9 cellular contexts compared by ENCODE assay signal in genomic region chr1:57770772-57771171, GRCh38.
A peak's percentile ranks its signal among the peaks of the same experiment; 100 is the strongest.
DNase-seq lines count a peak whose midpoint lies in the region; ATAC-seq and TF ChIP-seq lines count a peak whose summit lies in the region.
"Had no signal": no experiment of that assay in that cellular context is flagged by ENCODE, and none has a peak within 500 bp of the region (broad histone marks: within the 10 kb centered on the region; RNA-seq: fewer than 3 reads in every experiment).

No MANE protein-coding gene starts in this region.

- TF ChIP-seq CTCF in left ventricle myocardium inferior (IDR thresholded peaks at IDR 0.05; ENCODE audit: borderline replicate concordance) (peak; percentile 36), LNCaP clone FGC (IDR thresholded peaks at IDR 0.05; ENCODE audit: control insufficient read depth, extremely low read depth, insufficient read depth) (peak; percentile 26; the same call in 1 of the 2 replicates)

- no peaks in the 10 kb centered on the region for H3K4me1 ChIP-seq in left ventricle myocardium inferior
- no peaks in the 10 kb centered on the region for H3K4me1 ChIP-seq in right cardiac atrium (ENCODE audit: control insufficient read depth, insufficient read depth, low read length)

- no peak for ATAC-seq in right cardiac atrium
- ATAC-seq in naive thymus-derived CD8-positive, alpha-beta T cell: no peak
- ATAC-seq in HG02840 (IDR thresholded peaks at IDR 0.05; ENCODE audit: low FRiP score, unreplicated experiment): no peak

- H3K36me3 Mint-ChIP-seq in naive thymus-derived CD8-positive, alpha-beta T cell: no peaks in the 10 kb centered on the region

- H3K9me3 Mint-ChIP-seq in naive thymus-derived CD8-positive, alpha-beta T cell: peaks cover 0 to 2% (median 0%) of the 10 kb centered on the region in 9 donors

- DNase-seq in left ventricle myocardium inferior: no peak
- DNase-seq in right cardiac atrium: no peak
- no peak for DNase-seq in LNCaP clone FGC (ENCODE audit: low read depth)
- DNase-seq in dermis blood vessel endothelial cell: peak; percentile 8
- no peak for DNase-seq in NCI-H2196 treated with DMSO at 0.1 percent for 48 hours (lab: John Stamatoyannopoulos, UW; ENCODE audit: unreplicated experiment)
- no peak for DNase-seq in naive thymus-derived CD8-positive, alpha-beta T cell
- no peak for DNase-seq in NCI-H146 (lab: John Stamatoyannopoulos, UW)

- no peak overlapping the region for H3K27ac ChIP-seq in left ventricle myocardium inferior (replicated peaks)
- no peak overlapping the region for H3K27ac ChIP-seq in right cardiac atrium (ENCODE audit: low read length)
- H3K27ac ChIP-seq: neutrophil had no signal

- peaks cover 0 to 3% (median 0%) of the 10 kb centered on the region in 4 donors for H3K4me1 Mint-ChIP-seq in naive thymus-derived CD8-positive, alpha-beta T cell

- no peak overlapping the region for H3K4me3 Mint-ChIP-seq in naive thymus-derived CD8-positive, alpha-beta T cell

- no peak overlapping the region for H3K27ac Mint-ChIP-seq in naive thymus-derived CD8-positive, alpha-beta T cell

- intact Hi-C loops in left ventricle myocardium inferior (cut with micrococcal nuclease): no loop called here
- intact Hi-C loops in right cardiac atrium (cut with DNase I): no loop called here

- H3K4me3 ChIP-seq in left ventricle myocardium inferior: no peak overlapping the region
- no peak overlapping the region for H3K4me3 ChIP-seq in right cardiac atrium (ENCODE audit: low read length)
- H3K4me3 ChIP-seq in LNCaP clone FGC (ENCODE audit: low read depth, low read length): no peak overlapping the region

- POLR2A ChIA-PET in naive thymus-derived CD8-positive, alpha-beta T cell (lab: Charles Lee): no interaction called here

- H3K9me3 ChIP-seq in left ventricle myocardium inferior (replicated peaks): no peaks in the 10 kb centered on the region
- H3K9me3 ChIP-seq in right cardiac atrium (ENCODE audit: control insufficient read depth, low read length): no peaks in the 10 kb centered on the region
- H3K9me3 ChIP-seq: neutrophil had no signal

- H3K36me3 ChIP-seq in left ventricle myocardium inferior: no peaks in the 10 kb centered on the region
- H3K36me3 ChIP-seq: neutrophil had no signal

- H3K27me3 Mint-ChIP-seq in naive thymus-derived CD8-positive, alpha-beta T cell: peaks cover 1 to 11% (median 9%) of the 10 kb centered on the region in 5 donors

- H3K27me3 ChIP-seq in left ventricle myocardium inferior (ENCODE audit: low read depth) (no peaks in the 10 kb centered on the region), right cardiac atrium (ENCODE audit: control insufficient read depth, insufficient read depth) (no peaks in the 10 kb centered on the region)
- H3K27me3 ChIP-seq: neutrophil had no signal

- 82% methylated on average over 4 of the region's 4 CpGs for WGBS in right cardiac atrium
